In the genomic region with DNA sequence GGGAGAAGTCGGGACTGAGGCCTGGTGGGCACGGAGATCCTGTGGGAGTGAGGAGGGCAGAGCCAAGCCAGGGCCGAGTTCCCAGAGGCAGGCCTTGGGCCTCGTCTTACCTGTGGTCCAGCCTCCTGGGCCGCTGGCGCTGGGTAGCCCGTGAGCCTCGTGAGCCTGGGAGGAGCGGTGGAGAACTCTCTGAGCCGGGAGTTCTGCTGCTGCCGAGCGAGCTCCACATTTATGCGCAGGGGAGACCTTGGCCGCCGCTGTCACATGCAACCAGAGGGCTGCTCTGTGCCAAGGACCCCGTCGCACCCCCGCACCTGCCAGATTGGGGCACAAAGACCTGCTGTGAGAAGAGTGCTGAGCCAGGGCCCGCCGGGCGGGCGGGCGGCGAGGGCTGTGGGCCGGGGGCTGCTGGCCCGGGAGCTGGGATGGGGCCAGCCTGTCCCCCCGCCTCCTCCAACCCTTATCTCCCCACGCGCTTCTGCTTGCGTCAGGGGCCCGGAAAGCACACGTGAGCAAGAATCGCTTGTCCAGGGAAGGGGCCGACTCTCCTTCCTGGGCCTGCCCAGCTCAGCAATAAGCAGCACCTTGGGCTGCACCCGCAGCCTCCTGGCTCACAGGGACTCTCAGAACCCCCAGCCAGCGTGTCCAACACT, we compare ENCODE assay signal across 22 cellular contexts. TPM values are rescaled to one million over a fixed set of nuclear protein-coding genes. Genes with fewer than 3 reads are reported as not detected.
"Had no signal": no experiment of that assay in that cellular context is flagged by ENCODE, and none has a peak within 500 bp of the region (broad histone marks: within the 10 kb centered on the region; RNA-seq: fewer than 3 reads in every experiment).

No MANE protein-coding gene starts in this region.

- H3K4me3 ChIP-seq: esophagus squamous epithelium, right atrium auricular region, sigmoid colon, skin epidermis, stomach had no signal

- DNase-seq: esophagus squamous epithelium; foreskin keratinocyte; immature natural killer cell; left colon; naive thymus-derived CD4-positive, alpha-beta T cell; posterior cingulate gyrus; sigmoid colon; stimulated activated naive CD4-positive, alpha-beta T cell; stomach; trophoblast cell had no signal

- H3K9me3 ChIP-seq: esophagus squamous epithelium, neutrophil, right atrium auricular region, sigmoid colon, stomach had no signal

- H3K4me1 ChIP-seq: foreskin keratinocyte, sigmoid colon had no signal

- H3K27ac ChIP-seq: epithelial cell of prostate, esophagus squamous epithelium, foreskin keratinocyte, neutrophil, right atrium auricular region, sigmoid colon, skin epidermis, stomach had no signal

- FAIRE-seq: colon, keratinocyte had no signal

- H3K27me3 ChIP-seq: right atrium auricular region had no signal

- H3K36me3 ChIP-seq: esophagus squamous epithelium, neutrophil, right atrium auricular region, sigmoid colon, stomach had no signal

RNA-seq across cellular contexts. Expression of a gene that starts 10.2 kb away (rescaled TPM):
- total RNA-seq: foreskin keratinocyte, lung microvascular endothelial cell, osteoblast, urinary bladder had no signal
- polyA plus RNA-seq: foreskin keratinocyte; keratinocyte; naive thymus-derived CD4-positive, alpha-beta T cell had no signal

RNA-seq across cellular contexts. Expression of a gene that starts 17.8 kb away (rescaled TPM):
- total RNA-seq: esophagus squamous epithelium, foreskin keratinocyte, left colon, liver, lung microvascular endothelial cell, mesenteric fat pad, mononuclear cell, osteoblast, right atrium auricular region, sigmoid colon, stomach, urinary bladder had no signal
- polyA plus RNA-seq: foreskin keratinocyte; immature natural killer cell; keratinocyte; liver; naive thymus-derived CD4-positive, alpha-beta T cell; sigmoid colon; stomach; urinary bladder had no signal
